ENCODE assay signal across 13 cellular contexts in genomic region chr22:47033648-47034000, GRCh38.
"Had no signal": no experiment of that assay in that cellular context is flagged by ENCODE, and none has a peak within 500 bp of the region (broad histone marks: within the 10 kb centered on the region; RNA-seq: fewer than 3 reads in every experiment).

No MANE protein-coding gene starts in this region.

- DNase-seq: activated CD4-positive, alpha-beta T cell treated with anti-CD3 and anti-CD28 coated beads for 36 hours; activated CD8-positive, alpha-beta T cell treated with anti-CD3 and anti-CD28 coated beads, Interleukin-2, amount 10 ng/mL, durations not matched to agents 7 days and 5 days; activated naive CD4-positive, alpha-beta T cell treated with Interleukin-2 at 50 U/mL for 16 hours; effector memory CD4-positive, alpha-beta T cell; hippocampal formation; left cardiac atrium; occipital lobe; stimulated activated CD4-positive, alpha-beta T cell treated with anti-CD3 and anti-CD28 coated beads, Interleukin-12 subunit alpha, Interleukin-12 subunit beta, amount 100 ng/mL, for 4 hours; stimulated activated naive CD4-positive, alpha-beta T cell treated with Interleukin-2 at 50 U/mL for 16 hours; T-helper 9 cell had no signal

- H3K4me1 ChIP-seq: psoas muscle had no signal

- H3K4me3 ChIP-seq: psoas muscle had no signal

- H3K27ac ChIP-seq: epithelial cell of prostate, psoas muscle had no signal

- H3K9me3 ChIP-seq: psoas muscle had no signal

- ATAC-seq: activated CD4-positive, alpha-beta T cell treated with anti-CD3 and anti-CD28 coated beads for 36 hours; activated CD8-positive, alpha-beta T cell treated with anti-CD3 and anti-CD28 coated beads, Interleukin-2, amount 10 ng/mL, durations not matched to agents 7 days and 5 days; natural killer cell treated with Interleukin-12 subunit alpha and Interleukin-12 subunit beta and Interleukin-15 and Interleukin-18, amount 100 ng/mL, for 72 hours; psoas muscle had no signal
